In genomic region chr2:66440011-66440542, GRCh38 we compare ENCODE assay signal across 8 cellular contexts. TPM values are rescaled to one million over a fixed set of nuclear protein-coding genes. Genes with fewer than 3 reads are reported as not detected.
DNase-seq lines count a peak whose midpoint lies in the region; ATAC-seq, FAIRE-seq and TF ChIP-seq lines count a peak whose summit lies in the region.

No MANE protein-coding gene starts in this region.

- TF ChIP-seq POLR2A in gastrocnemius medialis (IDR thresholded peaks at IDR 0.05), result no peak

- H3K36me3 ChIP-seq in GM23248 (ENCODE audit: low read depth), result no peaks in the 10 kb centered on the region
- H3K36me3 ChIP-seq in astrocyte (ENCODE audit: insufficient read depth, low read length), result peaks cover 3% of the 10 kb centered on the region
- H3K36me3 ChIP-seq in iPS-18a (ENCODE audit: control insufficient read depth, low read depth, low read length), result no peaks in the 10 kb centered on the region
- peaks cover 0 to 8% of the 10 kb centered on the region in 2 donors for H3K36me3 ChIP-seq in gastrocnemius medialis

- peaks cover 86% of the 10 kb centered on the region for H3K27me3 Mint-ChIP-seq in astrocyte (ENCODE audit: low read depth, unreplicated experiment)

- intact Hi-C loops in gastrocnemius medialis (cut with DNase I; ENCODE audit: low total_unique reads), result no loop called here

- H3K4me1 ChIP-seq in GM23248 (ENCODE audit: insufficient read depth), result peaks cover 30% of the 10 kb centered on the region
- peaks cover 18% of the 10 kb centered on the region for H3K4me1 ChIP-seq in astrocyte (ENCODE audit: insufficient read depth, low read length)
- H3K4me1 ChIP-seq in iPS-18a (ENCODE audit: control insufficient read depth, low read depth, low read length), result peaks cover 62% of the 10 kb centered on the region
- H3K4me1 ChIP-seq in gastrocnemius medialis, result peaks cover 0 to 18% of the 10 kb centered on the region in 2 donors

- H4K20me1 ChIP-seq in GM23248 (ENCODE audit: insufficient read depth) (no peaks in the 10 kb centered on the region), astrocyte (ENCODE audit: insufficient read depth, low read length) (no peaks in the 10 kb centered on the region)

- H3K27ac Mint-ChIP-seq in astrocyte (ENCODE audit: unreplicated experiment), result no peak overlapping the region

- H3K27me3 ChIP-seq in GM23248 (replicated peaks; ENCODE audit: insufficient read depth), result no peaks in the 10 kb centered on the region
- peaks cover 14% of the 10 kb centered on the region for H3K27me3 ChIP-seq in astrocyte (ENCODE audit: insufficient read depth, low read length)
- H3K27me3 ChIP-seq in iPS-18a (ENCODE audit: control insufficient read depth, insufficient read depth, low read length), result peaks cover 100% of the 10 kb centered on the region
- H3K27me3 ChIP-seq in gastrocnemius medialis, result no peaks in the 10 kb centered on the region

- H3K9ac ChIP-seq in GM23248, result peak overlapping the region; percentile 95
- peak overlapping the region; percentile 85 for H3K9ac ChIP-seq in astrocyte (ENCODE audit: low read length)
- no peak overlapping the region for H3K9ac ChIP-seq in iPS-18a (ENCODE audit: low read length)

- peak overlapping the region; percentile 67 for H3K4me3 Mint-ChIP-seq in astrocyte (ENCODE audit: unreplicated experiment)

- no peak for FAIRE-seq in astrocyte (lab: Jason Lieb, UNC)

- WGBS in GM23248 (ENCODE audit: low coverage in 1 of 2, low lambda C conversion rate in 2 of 2, missing lambda C conversion rate in 2 of 2), 2 experiments, result 0 to 1% methylated on average over 27 of the region's 27 CpGs

- H3K9me3 Mint-ChIP-seq in astrocyte (ENCODE audit: unreplicated experiment), result peaks cover 7% of the 10 kb centered on the region

- H3K9me2 ChIP-seq in GM23248 (ENCODE audit: insufficient read depth), result no peaks in the 10 kb centered on the region

- in situ Hi-C loops in GM23248 (cut with MboI) (loop anchor here (25.0 kb wide), 2 partner anchors 797 to 1197 kb away; no protein-coding TSS in a partner anchor), gastrocnemius medialis (cut with MboI; ENCODE audit: low sequenced_read_pairs in 4 of 4) (loop anchor here in 2 of 4 donors (25.0 kb wide), 2 partner anchors 1197 to 1597 kb away; no protein-coding TSS in a partner anchor)

- H3K9me3 ChIP-seq in GM23248 (ENCODE audit: low read depth) (no peaks in the 10 kb centered on the region), astrocyte (ENCODE audit: insufficient read depth, low read depth, low read length) (no peaks in the 10 kb centered on the region), iPS-18a (ENCODE audit: control insufficient read depth, low read depth, low read length) (no peaks in the 10 kb centered on the region), gastrocnemius medialis (no peaks in the 10 kb centered on the region)

- TF ChIP-seq CTCF in astrocyte (IDR thresholded peaks at IDR 0.05; ENCODE audit: insufficient read depth, low read depth, low read length), result no peak
- no peak for TF ChIP-seq CTCF in gastrocnemius medialis (IDR thresholded peaks at IDR 0.05 in 4 of 5, conservative IDR thresholded peaks at IDR 0.05 in 1 of 5)

- H3K36me3 Mint-ChIP-seq in astrocyte (ENCODE audit: low read depth, unreplicated experiment), result peaks cover 3% of the 10 kb centered on the region

- H3K4me3 ChIP-seq in GM23248, result peak overlapping the region; percentile 97
- H3K4me3 ChIP-seq in astrocyte (ENCODE audit: insufficient read depth, low read depth, low read length), result peak overlapping the region; percentile 77
- H3K4me3 ChIP-seq in iPS-18a (ENCODE audit: low read length), result peak overlapping the region; percentile 59
- peak overlapping the region; percentile 44 to 96 (median 74) for H3K4me3 ChIP-seq in gastrocnemius medialis

- peak overlapping the region; percentile 76 for H2AFZ ChIP-seq in GM23248
- H2AFZ ChIP-seq in astrocyte (ENCODE audit: low read depth, low read length), result no peak overlapping the region

- peaks cover 2% of the 10 kb centered on the region for H3K4me1 Mint-ChIP-seq in astrocyte (ENCODE audit: low read depth, unreplicated experiment)

- DNase-seq in GM23248 (peak; percentile 63), astrocyte (ENCODE audit: low read depth) (no peak), gastrocnemius medialis (no peak), NCI-H1930 (lab: John Stamatoyannopoulos, UW) (no peak), NCI-H2196 treated with DMSO at 0.1 percent for 48 hours (lab: John Stamatoyannopoulos, UW; ENCODE audit: unreplicated experiment) (no peak), NCI-H510A (lab: John Stamatoyannopoulos, UW) (no peak)

- no peak for ATAC-seq in gastrocnemius medialis
- no peak for ATAC-seq in HG02759 (IDR thresholded peaks at IDR 0.05; ENCODE audit: unreplicated experiment)

- H3K79me2 ChIP-seq in GM23248 (ENCODE audit: insufficient read depth) (peaks cover 100% of the 10 kb centered on the region), astrocyte (ENCODE audit: insufficient read depth, low read length) (peaks cover 97% of the 10 kb centered on the region)

- peak overlapping the region; percentile 84 for H3K27ac ChIP-seq in GM23248
- H3K27ac ChIP-seq in astrocyte (ENCODE audit: low read depth, low read length), result peak overlapping the region; percentile 86
- H3K27ac ChIP-seq in iPS-18a (ENCODE audit: low read length), result no peak overlapping the region
- H3K27ac ChIP-seq in gastrocnemius medialis, result peak overlapping the region in 3 of 4 donors; percentile 43 to 65 (median 52)

- H3K4me2 ChIP-seq in GM23248 (ENCODE audit: unreplicated experiment) (peak overlapping the region; percentile 97), astrocyte (ENCODE audit: low read length) (peak overlapping the region; percentile 99)

- H3F3A ChIP-seq in GM23248 (ENCODE audit: insufficient read depth), result peaks cover 27% of the 10 kb centered on the region

RNA-seq across cellular contexts. Expression of gene MEIS1, which starts 5.2 kb away (rescaled TPM):
- 19.1 and 21.4 TPM in 2 replicates for total RNA-seq in GM23248 (2014; rRNA removed; shearing (Covaris generic))
- 44.3 and 44.4 TPM in 2 replicates for polyA plus RNA-seq in GM23248 (2016; fragmentation: Nextera tagmentation; extraction: Ambion mirVana)
- total RNA-seq in astrocyte, result 3.4 and 5.2 TPM in 2 replicates
- total RNA-seq in gastrocnemius medialis, result 1 to 10 TPM; 1.3 to 8.2 (median 2.0) TPM
